Comparison of ENCODE assay signal across 1 cellular context in genomic region chr11:62909107-62909894, GRCh38.
TF ChIP-seq lines count a peak whose summit lies in the region.

No MANE protein-coding gene starts in this region.

TF ChIP-seq in HepG2, 621 proteins besides CTCF, POLR2A, EP300 and RAD21 (continued from another document and continues in another):
- no peak for TF ChIP-seq ZNF558 (CRISPR knock-in tag; IDR thresholded peaks at IDR 0.05; ENCODE audit: borderline replicate concordance)
- TF ChIP-seq, protein P1, sequence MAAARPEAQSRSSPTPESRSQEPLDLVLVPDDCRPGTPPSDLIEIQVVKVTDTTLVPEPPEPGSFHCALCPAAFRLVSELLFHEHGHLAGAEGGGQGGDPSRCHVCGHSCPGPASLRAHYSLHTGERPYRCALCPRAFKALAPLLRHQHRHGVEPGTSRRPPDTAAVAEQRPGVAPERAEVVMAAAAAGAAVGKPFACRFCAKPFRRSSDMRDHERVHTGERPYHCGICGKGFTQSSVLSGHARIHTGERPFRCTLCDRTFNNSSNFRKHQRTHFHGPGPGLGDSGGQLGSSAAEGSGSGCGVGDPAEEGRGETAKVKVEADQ (CRISPR knock-in tag; IDR thresholded peaks at IDR 0.05; ENCODE audit: borderline replicate concordance), result no peak
- no peak for TF ChIP-seq SAFB2 (CRISPR knock-in tag; IDR thresholded peaks at IDR 0.05; ENCODE audit: borderline replicate concordance, low read depth)
- TF ChIP-seq KDM6A (CRISPR knock-in tag; IDR thresholded peaks at IDR 0.05; ENCODE audit: low read depth), result no peak
- TF ChIP-seq JARID2 (CRISPR knock-in tag; IDR thresholded peaks at IDR 0.05; ENCODE audit: insufficient replicate concordance), result no peak
- no peak for TF ChIP-seq ATRX (CRISPR knock-in tag; IDR thresholded peaks at IDR 0.05; ENCODE audit: borderline replicate concordance)
- TF ChIP-seq IRX3 (CRISPR knock-in tag; IDR thresholded peaks at IDR 0.05; ENCODE audit: borderline replicate concordance, low read depth), result no peak
- TF ChIP-seq, protein P2, sequence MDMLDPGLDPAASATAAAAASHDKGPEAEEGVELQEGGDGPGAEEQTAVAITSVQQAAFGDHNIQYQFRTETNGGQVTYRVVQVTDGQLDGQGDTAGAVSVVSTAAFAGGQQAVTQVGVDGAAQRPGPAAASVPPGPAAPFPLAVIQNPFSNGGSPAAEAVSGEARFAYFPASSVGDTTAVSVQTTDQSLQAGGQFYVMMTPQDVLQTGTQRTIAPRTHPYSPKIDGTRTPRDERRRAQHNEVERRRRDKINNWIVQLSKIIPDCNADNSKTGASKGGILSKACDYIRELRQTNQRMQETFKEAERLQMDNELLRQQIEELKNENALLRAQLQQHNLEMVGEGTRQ (IDR thresholded peaks at IDR 0.05; ENCODE audit: low read depth, low read length), result no peak
- TF ChIP-seq, protein P2 (CRISPR knock-in tag; IDR thresholded peaks at IDR 0.05; ENCODE audit: borderline replicate concordance), result no peak
- TF ChIP-seq, protein P3, sequence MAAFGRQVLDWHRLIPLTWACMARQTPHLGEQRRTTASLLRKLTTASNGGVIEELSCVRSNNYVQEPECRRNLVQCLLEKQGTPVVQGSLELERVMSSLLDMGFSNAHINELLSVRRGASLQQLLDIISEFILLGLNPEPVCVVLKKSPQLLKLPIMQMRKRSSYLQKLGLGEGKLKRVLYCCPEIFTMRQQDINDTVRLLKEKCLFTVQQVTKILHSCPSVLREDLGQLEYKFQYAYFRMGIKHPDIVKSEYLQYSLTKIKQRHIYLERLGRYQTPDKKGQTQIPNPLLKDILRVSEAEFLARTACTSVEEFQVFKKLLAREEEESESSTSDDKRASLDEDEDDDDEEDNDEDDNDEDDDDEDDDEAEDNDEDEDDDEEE (CRISPR knock-in tag; IDR thresholded peaks at IDR 0.05), result no peak
- no peak for TF ChIP-seq RELA (CRISPR knock-in tag; IDR thresholded peaks at IDR 0.05)
- no peak for TF ChIP-seq DZIP1 (CRISPR knock-in tag; IDR thresholded peaks at IDR 0.05)
- peak; percentile 26; the same call in 1 of the 2 replicates for TF ChIP-seq ZFP91 (CRISPR knock-in tag; IDR thresholded peaks at IDR 0.05; ENCODE audit: borderline replicate concordance)
- TF ChIP-seq NFYB (CRISPR knock-in tag; IDR thresholded peaks at IDR 0.05), result no peak
- 0 out of 2 replicates have a peak, but pooled peaks have one; percentile 57 for TF ChIP-seq ZNF136 (CRISPR knock-in tag; IDR thresholded peaks at IDR 0.05; ENCODE audit: low read depth)
- no peak for TF ChIP-seq MLLT10 (CRISPR knock-in tag; IDR thresholded peaks at IDR 0.05)
- TF ChIP-seq ZHX2 (IDR thresholded peaks at IDR 0.05; ENCODE audit: low read depth), result no peak
- TF ChIP-seq ZHX2 (CRISPR knock-in tag; IDR thresholded peaks at IDR 0.05; ENCODE audit: borderline replicate concordance), result no peak
- no peak for TF ChIP-seq ZNF317 (CRISPR knock-in tag; IDR thresholded peaks at IDR 0.05)
- no peak for TF ChIP-seq KMT2A (CRISPR knock-in tag; IDR thresholded peaks at IDR 0.05)
- TF ChIP-seq SRY (CRISPR knock-in tag; IDR thresholded peaks at IDR 0.05), result no peak
- TF ChIP-seq ETV5 (CRISPR knock-in tag; IDR thresholded peaks at IDR 0.05; ENCODE audit: borderline replicate concordance), result peak; percentile 58; the same call in 1 of the 2 replicates
- TF ChIP-seq ZNF772 (CRISPR knock-in tag; IDR thresholded peaks at IDR 0.05), result no peak
- TF ChIP-seq, protein P4, sequence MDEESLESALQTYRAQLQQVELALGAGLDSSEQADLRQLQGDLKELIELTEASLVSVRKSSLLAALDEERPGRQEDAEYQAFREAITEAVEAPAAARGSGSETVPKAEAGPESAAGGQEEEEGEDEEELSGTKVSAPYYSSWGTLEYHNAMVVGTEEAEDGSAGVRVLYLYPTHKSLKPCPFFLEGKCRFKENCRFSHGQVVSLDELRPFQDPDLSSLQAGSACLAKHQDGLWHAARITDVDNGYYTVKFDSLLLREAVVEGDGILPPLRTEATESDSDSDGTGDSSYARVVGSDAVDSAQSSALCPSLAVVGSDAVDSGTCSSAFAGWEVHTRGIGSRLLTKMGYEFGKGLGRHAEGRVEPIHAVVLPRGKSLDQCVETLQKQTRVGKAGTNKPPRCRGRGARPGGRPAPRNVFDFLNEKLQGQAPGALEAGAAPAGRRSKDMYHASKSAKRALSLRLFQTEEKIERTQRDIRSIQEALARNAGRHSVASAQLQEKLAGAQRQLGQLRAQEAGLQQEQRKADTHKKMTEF (CRISPR knock-in tag; IDR thresholded peaks at IDR 0.05), result peak; percentile 35; the same call in 1 of the 2 replicates
- TF ChIP-seq GFI1 (CRISPR knock-in tag; IDR thresholded peaks at IDR 0.05; ENCODE audit: borderline replicate concordance), result no peak
- no peak for TF ChIP-seq ZSCAN30 (CRISPR knock-in tag; IDR thresholded peaks at IDR 0.05)
- TF ChIP-seq, protein P5, sequence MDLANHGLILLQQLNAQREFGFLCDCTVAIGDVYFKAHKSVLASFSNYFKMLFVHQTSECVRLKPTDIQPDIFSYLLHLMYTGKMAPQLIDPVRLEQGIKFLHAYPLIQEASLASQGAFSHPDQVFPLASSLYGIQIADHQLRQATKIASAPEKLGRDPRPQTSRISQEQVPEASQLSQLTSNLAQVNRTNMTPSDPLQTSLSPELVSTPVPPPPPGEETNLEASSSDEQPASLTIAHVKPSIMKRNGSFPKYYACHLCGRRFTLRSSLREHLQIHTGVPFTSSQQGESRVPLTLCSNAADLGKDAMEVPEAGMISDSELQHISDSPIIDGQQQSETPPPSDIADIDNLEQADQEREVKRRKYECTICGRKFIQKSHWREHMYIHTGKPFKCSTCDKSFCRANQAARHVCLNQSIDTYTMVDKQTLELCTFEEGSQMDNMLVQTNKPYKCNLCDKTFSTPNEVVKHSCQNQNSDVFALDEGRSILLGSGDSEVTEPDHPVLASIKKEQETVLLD (CRISPR knock-in tag; IDR thresholded peaks at IDR 0.05; ENCODE audit: low read depth), result no peak
- TF ChIP-seq ZNF33B (CRISPR knock-in tag; IDR thresholded peaks at IDR 0.05), result no peak
- no peak for TF ChIP-seq GATAD1 (CRISPR knock-in tag; IDR thresholded peaks at IDR 0.05)
- TF ChIP-seq SNAI1 (CRISPR knock-in tag; IDR thresholded peaks at IDR 0.05; ENCODE audit: borderline replicate concordance), result no peak
- TF ChIP-seq KDM2A (CRISPR knock-in tag; IDR thresholded peaks at IDR 0.05; ENCODE audit: borderline replicate concordance, low read depth), result peak; percentile 34; the same call in 1 of the 2 replicates
- no peak for TF ChIP-seq SOX6 (IDR thresholded peaks at IDR 0.05)
- no peak for TF ChIP-seq SOX6 (CRISPR knock-in tag; IDR thresholded peaks at IDR 0.05)
- TF ChIP-seq KLF13 (CRISPR knock-in tag; IDR thresholded peaks at IDR 0.05), result no peak
- no peak for TF ChIP-seq ZNF383 (CRISPR knock-in tag; IDR thresholded peaks at IDR 0.05; ENCODE audit: borderline replicate concordance)
- TF ChIP-seq SP5 (CRISPR knock-in tag; IDR thresholded peaks at IDR 0.05; ENCODE audit: borderline replicate concordance, low read depth), result 0 out of 2 replicates have a peak, but pooled peaks have one; percentile 31
- TF ChIP-seq, protein P6, sequence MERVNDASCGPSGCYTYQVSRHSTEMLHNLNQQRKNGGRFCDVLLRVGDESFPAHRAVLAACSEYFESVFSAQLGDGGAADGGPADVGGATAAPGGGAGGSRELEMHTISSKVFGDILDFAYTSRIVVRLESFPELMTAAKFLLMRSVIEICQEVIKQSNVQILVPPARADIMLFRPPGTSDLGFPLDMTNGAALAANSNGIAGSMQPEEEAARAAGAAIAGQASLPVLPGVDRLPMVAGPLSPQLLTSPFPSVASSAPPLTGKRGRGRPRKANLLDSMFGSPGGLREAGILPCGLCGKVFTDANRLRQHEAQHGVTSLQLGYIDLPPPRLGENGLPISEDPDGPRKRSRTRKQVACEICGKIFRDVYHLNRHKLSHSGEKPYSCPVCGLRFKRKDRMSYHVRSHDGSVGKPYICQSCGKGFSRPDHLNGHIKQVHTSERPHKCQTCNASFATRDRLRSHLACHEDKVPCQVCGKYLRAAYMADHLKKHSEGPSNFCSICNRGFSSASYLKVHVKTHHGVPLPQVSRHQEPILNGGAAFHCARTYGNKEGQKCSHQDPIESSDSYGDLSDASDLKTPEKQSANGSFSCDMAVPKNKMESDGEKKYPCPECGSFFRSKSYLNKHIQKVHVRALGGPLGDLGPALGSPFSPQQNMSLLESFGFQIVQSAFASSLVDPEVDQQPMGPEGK (CRISPR knock-in tag; IDR thresholded peaks at IDR 0.05), result 0 out of 2 replicates have a peak, but pooled peaks have one; percentile 18
- TF ChIP-seq ZNF350 (CRISPR knock-in tag; IDR thresholded peaks at IDR 0.05; ENCODE audit: borderline replicate concordance, low read depth), result peak; percentile 26; the same call in 1 of the 2 replicates
- no peak for TF ChIP-seq BHLHE40 (IDR thresholded peaks at IDR 0.05; ENCODE audit: low read length)
- TF ChIP-seq BCL3 (CRISPR knock-in tag; IDR thresholded peaks at IDR 0.05), result peak; percentile 66; the same call in 1 of the 2 replicates
- no peak for TF ChIP-seq PCBP2 (optimal IDR thresholded peaks at IDR 0.05; ENCODE audit: low read depth, low read length, poor library complexity, severe bottlenecking)
